In genomic region chr2:231642631-231643493, GRCh38 we compare ENCODE assay signal across 8 cellular contexts. TPM values are rescaled to one million over a fixed set of nuclear protein-coding genes. Genes with fewer than 3 reads are reported as not detected.
DNase-seq lines count a peak whose midpoint lies in the region; ATAC-seq and TF ChIP-seq lines count a peak whose summit lies in the region.

No MANE protein-coding gene starts in this region.

- peak overlapping the region; percentile 72 for H3K4me3 ChIP-seq in SK-N-MC
- peak overlapping the region in 9 of 12 donors; percentile 2 to 53 (median 39) for H3K4me3 ChIP-seq in heart left ventricle
- peak overlapping the region; percentile 56 for H3K4me3 ChIP-seq in skeletal muscle satellite cell (ENCODE audit: low read length)

- H3K27ac ChIP-seq in SK-N-MC = peak overlapping the region; percentile 53; the same call in 1 of the 2 replicates
- peak overlapping the region; percentile 83 to 100 (median 94) for H3K27ac ChIP-seq in heart left ventricle

- H3K4me1 Mint-ChIP-seq in activated naive CD8-positive, alpha-beta T cell treated with anti-CD3 and anti-CD28 coated beads for 36 hours = peaks cover 18% of the 10 kb centered on the region

- H3K9ac ChIP-seq in SK-N-MC (ENCODE audit: insufficient read length) (peak overlapping the region; percentile 42), skeletal muscle satellite cell (ENCODE audit: low read depth, low read length) (peak overlapping the region; percentile 67)

- H3K36me3 Mint-ChIP-seq in activated naive CD8-positive, alpha-beta T cell treated with anti-CD3 and anti-CD28 coated beads for 36 hours = no peaks in the 10 kb centered on the region

- H3K4me1 ChIP-seq in heart left ventricle = peaks cover 9 to 71% (median 48%) of the 10 kb centered on the region in 12 donors
- H3K4me1 ChIP-seq in skeletal muscle satellite cell (ENCODE audit: control insufficient read depth, insufficient read depth, low read length) = peaks cover 23% of the 10 kb centered on the region

- H3K27me3 Mint-ChIP-seq in activated naive CD8-positive, alpha-beta T cell treated with anti-CD3 and anti-CD28 coated beads for 36 hours = no peaks in the 10 kb centered on the region

- intact Hi-C loops in heart left ventricle (cut with DNase I) = loop anchor here in 9 of 10 donors (1.0 to 2.0 kb wide), 7 partner anchors 18 to 64 kb away; no protein-coding TSS in a partner anchor

- peak; percentile 79 for DNase-seq in SK-N-MC (ENCODE audit: low read depth, low spot score)
- peak; percentile 82 for DNase-seq in activated naive CD8-positive, alpha-beta T cell treated with anti-CD3 and anti-CD28 coated beads for 36 hours
- DNase-seq in heart left ventricle = peak; percentile 89 to 94 (median 92)

- H3K9me3 ChIP-seq in SK-N-MC (ENCODE audit: low read depth, low read length) (no peaks in the 10 kb centered on the region), heart left ventricle (no peaks in the 10 kb centered on the region), skeletal muscle satellite cell (replicated peaks; ENCODE audit: low read length) (no peaks in the 10 kb centered on the region)

- TF ChIP-seq CTCF in heart left ventricle (IDR thresholded peaks at IDR 0.05) = peak in 3 of 12 donors; percentile 4 to 16 (median 10)

- H3K27ac Mint-ChIP-seq in activated naive CD8-positive, alpha-beta T cell treated with anti-CD3 and anti-CD28 coated beads for 36 hours = peak overlapping the region; percentile 81

- 6 to 13% (median 12%) methylated on average over 29 to 30 of the region's 30 CpGs for WGBS in heart left ventricle, 4 donors

- H3K4me3 Mint-ChIP-seq in activated naive CD8-positive, alpha-beta T cell treated with anti-CD3 and anti-CD28 coated beads for 36 hours = peak overlapping the region; percentile 64

- peak; percentile 5 to 71 for TF ChIP-seq POLR2A in heart left ventricle (IDR thresholded peaks at IDR 0.05)

- H3K4me2 ChIP-seq in skeletal muscle satellite cell (ENCODE audit: low read length) = peak overlapping the region; percentile 76

- ATAC-seq in GM18498 (IDR thresholded peaks at IDR 0.05; ENCODE audit: unreplicated experiment) = peak; percentile 64
- peak; percentile 66 for ATAC-seq in HG03196 (IDR thresholded peaks at IDR 0.05; ENCODE audit: unreplicated experiment)
- ATAC-seq in heart left ventricle = peak; percentile 92 to 97 (median 96)
- no peak for ATAC-seq in GM21526 (IDR thresholded peaks at IDR 0.05; ENCODE audit: low FRiP score, unreplicated experiment)
- ATAC-seq in GM21515 (IDR thresholded peaks at IDR 0.05; ENCODE audit: unreplicated experiment) = no peak

- no peaks in the 10 kb centered on the region for H3K36me3 ChIP-seq in SK-N-MC (ENCODE audit: insufficient read depth, low read length)
- H3K36me3 ChIP-seq in heart left ventricle = no peaks in the 10 kb centered on the region
- no peaks in the 10 kb centered on the region for H3K36me3 ChIP-seq in skeletal muscle satellite cell (ENCODE audit: insufficient read depth, low read length)

- no peaks in the 10 kb centered on the region for H3K9me3 Mint-ChIP-seq in activated naive CD8-positive, alpha-beta T cell treated with anti-CD3 and anti-CD28 coated beads for 36 hours

- H3K27me3 ChIP-seq in heart left ventricle (no peaks in the 10 kb centered on the region), skeletal muscle satellite cell (ENCODE audit: control insufficient read depth, insufficient read depth, low read length) (no peaks in the 10 kb centered on the region)

RNA-seq across cellular contexts. Expression of gene TEX44, which starts 50.2 kb away (rescaled TPM):
- not detected for total RNA-seq in activated naive CD8-positive, alpha-beta T cell treated with anti-CD3 and anti-CD28 coated beads for 36 hours
- total RNA-seq in heart left ventricle = not detected
- polyA plus RNA-seq in heart left ventricle = not detected
- total RNA-seq in skeletal muscle satellite cell (2012; rRNA removed) = not detected in 2 replicates

Comparison
In these comparisons a context has a peak if more than half of its experiments do, and no peak if none do; other contexts are left out.
1. ATAC-seq: peak in GM18498 (single experiment), HG03196 (single experiment) and heart left ventricle (4 of 4); none in GM21526 (single experiment) and GM21515 (single experiment).
2. Peak in every context shown above with its lines, with median percentiles within 50 percentile points of each other: DNase-seq and H3K4me3 ChIP-seq.